25 cellular contexts compared by ENCODE assay signal in the genomic region with DNA sequence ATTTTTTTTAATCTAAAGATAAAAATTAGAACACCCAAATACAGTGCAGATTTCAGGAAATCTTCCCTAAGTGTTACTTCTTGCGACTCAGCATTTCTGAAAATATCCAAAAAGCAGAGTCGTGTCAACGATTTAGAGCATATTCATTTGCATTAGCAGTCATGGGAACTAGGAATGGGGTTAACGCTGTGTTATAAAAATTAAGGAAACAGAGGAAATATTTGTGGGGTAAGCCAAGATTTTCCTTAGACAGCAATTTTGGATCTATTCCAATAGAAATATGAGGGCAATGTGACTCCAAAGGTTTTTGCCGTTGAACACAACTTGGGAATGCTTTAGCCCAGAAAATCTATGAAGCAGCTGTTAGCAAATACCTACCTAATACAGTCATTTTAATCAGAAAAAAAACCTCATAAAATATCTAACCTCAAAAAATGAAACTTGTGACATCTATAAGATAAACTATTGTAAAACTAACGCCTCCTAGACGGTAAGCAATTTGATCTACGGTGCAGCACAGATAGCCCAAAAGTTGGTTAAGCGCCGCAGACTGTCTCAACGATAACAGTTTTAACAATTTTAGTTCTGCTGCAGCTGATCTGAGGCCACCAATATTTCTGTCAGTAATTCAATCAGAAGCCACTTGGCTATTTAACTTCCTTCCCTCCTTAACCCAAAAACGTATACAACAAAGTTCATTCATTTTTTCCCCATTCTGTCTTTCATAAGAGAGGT. TPM values are rescaled to one million over a fixed set of nuclear protein-coding genes. Genes with fewer than 3 reads are reported as not detected.
A peak's percentile ranks its signal among the peaks of the same experiment; 100 is the strongest.
DNase-seq lines count a peak whose midpoint lies in the region; ATAC-seq and TF ChIP-seq lines count a peak whose summit lies in the region.
"Had no signal": no experiment of that assay in that cellular context is flagged by ENCODE, and none has a peak within 500 bp of the region (broad histone marks: within the 10 kb centered on the region; RNA-seq: fewer than 3 reads in every experiment).

No MANE protein-coding gene starts in this region.

- H3K9me3 ChIP-seq in SJCRH30 (replicated peaks) = no peaks in the 10 kb centered on the region
- H3K9me3 ChIP-seq: Caco-2, left ventricle myocardium inferior, prostate gland, SJSA1 had no signal

- no peaks in the 10 kb centered on the region for H3K27me3 ChIP-seq in SJCRH30

- H3K36me3 ChIP-seq in SJCRH30 = no peaks in the 10 kb centered on the region
- H3K36me3 ChIP-seq: left ventricle myocardium inferior, prostate gland, SJSA1 had no signal

- H3K4me1 ChIP-seq in SJCRH30 = peaks cover 15% of the 10 kb centered on the region
- H3K4me1 ChIP-seq: Caco-2, prostate gland, SJSA1 had no signal

- H3K27ac ChIP-seq in SJCRH30 = peak overlapping the region; percentile 26; the same call in 1 of the 2 replicates
- H3K27ac ChIP-seq: left ventricle myocardium inferior, prostate gland, SJSA1 had no signal

- peak; percentile 75 for DNase-seq in EL
- peak in 1 of 2 experiments; percentile 49 for DNase-seq in SJCRH30
- DNase-seq in choroid plexus epithelial cell (ENCODE audit: low read depth) = peak; percentile 35
- peak; percentile 48 for DNase-seq in myocyte (ENCODE audit: low read depth)
- DNase-seq in H4 (ENCODE audit: low spot score) = no peak
- DNase-seq in activated CD8-positive, alpha-beta memory T cell treated with anti-CD3 and anti-CD28 coated beads for 24 hours = no peak
- DNase-seq: activated B cell treated with CpG ODN at 0.5 μM for 24 hours; activated CD4-positive, alpha-beta T cell treated with anti-CD3 and anti-CD28 coated beads, Interleukin-2, amount 50 U/mL, for 48 hours; anterior cingulate cortex; Caco-2; cerebellar nuclear complex; immature natural killer cell; left ventricle myocardium inferior; midbrain; NCI-H1694 treated with DMSO at 0.1 percent for 48 hours; NCI-H69; stimulated activated CD4-positive, alpha-beta T cell treated with anti-CD3 and anti-CD28 coated beads, Interleukin-4, amount 100 ng/mL, for 1 hour; stimulated activated naive CD8-positive, alpha-beta T cell treated with anti-CD3 and anti-CD28 coated beads, Interleukin-15, amount 100 ng/mL, for 72 hours; T-helper 2 cell had no signal

- H3K4me3 ChIP-seq in SJCRH30 (peak overlapping the region; percentile 39), choroid plexus epithelial cell (ENCODE audit: low read depth, low read length) (no peak overlapping the region)
- H3K4me3 ChIP-seq: left ventricle myocardium inferior, prostate gland, SJSA1, smooth muscle cell had no signal

- no peak for ATAC-seq in GM21576 (IDR thresholded peaks at IDR 0.05; ENCODE audit: unreplicated experiment)
- no peak for ATAC-seq in HG02840 (IDR thresholded peaks at IDR 0.05; ENCODE audit: low FRiP score, unreplicated experiment)
- ATAC-seq: Panc1; stimulated activated naive CD8-positive, alpha-beta T cell treated with anti-CD3 and anti-CD28 coated beads, Interleukin-15, amount 100 ng/mL, for 72 hours had no signal

- TF ChIP-seq CTCF in choroid plexus epithelial cell (conservative IDR thresholded peaks at IDR 0.05; ENCODE audit: low read depth, low read length) = no peak

RNA-seq across cellular contexts. Expression of gene ATP11B, which starts 5.8 kb away (rescaled TPM):
- 69.7 and 73.9 TPM in 2 replicates for total RNA-seq in SJCRH30 (2014; rRNA removed; shearing (Covaris generic))
- 50.8 and 52.8 TPM in 2 replicates for total RNA-seq in myocyte
- 11.7 TPM for polyA plus RNA-seq in myocyte (2012)
- 40.9 and 45.3 TPM in 2 replicates for total RNA-seq in H4 (2014; rRNA removed; shearing (Covaris generic))

Comparison
In these comparisons a context has a peak if more than half of its experiments do, and no peak if none do; other contexts are left out.
1. DNase-seq: peak in EL (single experiment), choroid plexus epithelial cell (single experiment) and myocyte (single experiment); none in H4 (single experiment) and activated CD8-positive, alpha-beta memory T cell treated with anti-CD3 and anti-CD28 coated beads for 24 hours (single experiment).